ENCODE assay signal across 9 cellular contexts in genomic region chr11:1844221-1845094, GRCh38. TPM values are rescaled to one million over a fixed set of nuclear protein-coding genes. Genes with fewer than 3 reads are reported as not detected.
DNase-seq lines count a peak whose midpoint lies in the region; ATAC-seq and TF ChIP-seq lines count a peak whose summit lies in the region.
"Had no signal": no experiment of that assay in that cellular context is flagged by ENCODE, and none has a peak within 500 bp of the region (broad histone marks: within the 10 kb centered on the region; RNA-seq: fewer than 3 reads in every experiment).

No MANE protein-coding gene starts in this region.

- no peaks in the 10 kb centered on the region for H4K20me1 ChIP-seq in osteoblast (ENCODE audit: insufficient read depth, low read length)

- H3K27me3 ChIP-seq in left lung = no peaks in the 10 kb centered on the region
- H3K27me3 ChIP-seq in stomach = no peaks in the 10 kb centered on the region
- no peaks in the 10 kb centered on the region for H3K27me3 ChIP-seq in osteoblast (ENCODE audit: insufficient read depth, low read length)

- no peak overlapping the region for H3K4me3 ChIP-seq in left lung
- peak overlapping the region in 2 of 4 donors; percentile 5 to 9 for H3K4me3 ChIP-seq in stomach
- no peak overlapping the region for H3K4me3 ChIP-seq in osteoblast (ENCODE audit: insufficient read depth, low read length)

- peak; percentile 24 for DNase-seq in NOMO-1 treated with DMSO at 0.1 percent for 48 hours (lab: John Stamatoyannopoulos, UW; ENCODE audit: unreplicated experiment)
- no peak for DNase-seq in NOMO-1 treated with dmso at 0.1 percent for 144 hours (lab: John Stamatoyannopoulos, UW; ENCODE audit: unreplicated experiment)
- DNase-seq in activated naive CD4-positive, alpha-beta T cell treated with anti-CD3 and anti-CD28 coated beads, Interleukin-2, amount 50 U/mL, for 16 hours = peak; percentile 36
- peak; percentile 89 to 91 for DNase-seq in left lung
- DNase-seq in stomach = no peak
- DNase-seq in midbrain (lab: John Stamatoyannopoulos, UW) = no peak
- DNase-seq in osteoblast (ENCODE audit: insufficient read length, low spot score, missing footprints) = no peak

- H3K9me3 ChIP-seq in left lung (no peaks in the 10 kb centered on the region), stomach (no peaks in the 10 kb centered on the region), osteoblast (ENCODE audit: low read depth, low read length) (no peaks in the 10 kb centered on the region)

- intact Hi-C loops in left lung (cut with DNase I) (no loop called here), stomach (cut with DNase I; ENCODE audit: low total_unique reads) (no loop called here)

- no peak for TF ChIP-seq POLR2A in stomach (IDR thresholded peaks at IDR 0.05)

- WGBS in stomach, 5 donors = 35 to 51% (median 42%) methylated on average over 16 to 23 of the region's 23 CpGs

- H3K4me1 ChIP-seq in left lung = peaks cover 13 to 76% of the 10 kb centered on the region in 2 donors
- H3K4me1 ChIP-seq in stomach = peaks cover 0 to 43% (median 6%) of the 10 kb centered on the region in 4 donors
- no peaks in the 10 kb centered on the region for H3K4me1 ChIP-seq in osteoblast (ENCODE audit: insufficient read depth, low read length)

- TF ChIP-seq CTCF in left lung (IDR thresholded peaks at IDR 0.05) (no peak), stomach (IDR thresholded peaks at IDR 0.05) (no peak), osteoblast (IDR thresholded peaks at IDR 0.05; ENCODE audit: extremely low read depth, low read depth, low read length) (no peak)

- peak; percentile 74 for ATAC-seq in left lung
- no peak for ATAC-seq in HG03460 (IDR thresholded peaks at IDR 0.05; ENCODE audit: unreplicated experiment)

- no peaks in the 10 kb centered on the region for H3K36me3 ChIP-seq in left lung
- no peaks in the 10 kb centered on the region for H3K36me3 ChIP-seq in stomach
- no peaks in the 10 kb centered on the region for H3K36me3 ChIP-seq in osteoblast (ENCODE audit: insufficient read depth, low read length)

- peak overlapping the region; percentile 39 to 78 for H3K27ac ChIP-seq in left lung
- H3K27ac ChIP-seq in stomach = peak overlapping the region; percentile 14 to 62 (median 52)
- no peak overlapping the region for H3K27ac ChIP-seq in osteoblast (ENCODE audit: low read depth, low read length)
- H3K27ac ChIP-seq: 22Rv1 had no signal

- H2AFZ ChIP-seq in osteoblast (ENCODE audit: low read length) = no peak overlapping the region

- no peaks in the 10 kb centered on the region for H3K79me2 ChIP-seq in osteoblast (ENCODE audit: insufficient read depth, low read length)

- H3K4me2 ChIP-seq in osteoblast (ENCODE audit: insufficient read depth, low read length) = no peak overlapping the region

- no peak for TF ChIP-seq EP300 in stomach (IDR thresholded peaks at IDR 0.05)

RNA-seq across cellular contexts. Expression of gene TNNI2, which starts 5.7 kb away (rescaled TPM):
- total RNA-seq in left lung = 1 to 10 TPM; 3.4 to 8.5 TPM
- 1 to 10 TPM in 1 of 5 donors, not detected in 4; 7.2 TPM for total RNA-seq in stomach
- 10 to 100 TPM in 2 of 3 donors, under 1 TPM in 1; 0.93 to 23.4 (median 17.0) TPM for polyA plus RNA-seq in stomach
- not detected in 2 replicates for total RNA-seq in osteoblast

RNA-seq across cellular contexts. Expression of gene LSP1, which starts 8.4 kb away (rescaled TPM):
- 10 to 100 TPM; 29.8 to 76.6 TPM for total RNA-seq in left lung
- 10 to 100 TPM in 4 of 5 donors, 1 to 10 TPM in 1; 9.8 to 78.8 (median 46.8) TPM for total RNA-seq in stomach
- 100 to 1,000 TPM in 2 of 3 donors, 10 to 100 TPM in 1; 29.0 to 239 (median 155) TPM for polyA plus RNA-seq in stomach
- total RNA-seq in osteoblast = 41.0 and 54.6 TPM in 2 replicates

RNA-seq across cellular contexts. Expression of gene SYT8, which starts 9.7 kb away (rescaled TPM):
- total RNA-seq in left lung = 1 to 10 TPM; 6.0 to 8.8 TPM
- 10 to 100 TPM in 1 of 5 donors, 1 to 10 TPM in 1, under 1 TPM in 3; 0.72 to 13.4 (median 0.92) TPM for total RNA-seq in stomach
- 10 to 100 TPM in 1 of 3 donors, 1 to 10 TPM in 2; 1.7 to 77.3 (median 3.7) TPM for polyA plus RNA-seq in stomach
- total RNA-seq in osteoblast = 0.36 and 0.59 TPM in 2 replicates

RNA-seq across cellular contexts. Expression of gene PRR33, which starts 47.2 kb away (rescaled TPM):
- total RNA-seq in left lung (not detected), stomach (not detected), osteoblast (not detected in 2 replicates)
- polyA plus RNA-seq in stomach = under 1 TPM in 1 of 3 donors, not detected in 2; 0.03 TPM

Comparison
In these comparisons a context has a peak if more than half of its experiments do, and no peak if none do; other contexts are left out.
1. DNase-seq: peak in NOMO-1 treated with DMSO at 0.1 percent for 48 hours (single experiment), activated naive CD4-positive, alpha-beta T cell treated with anti-CD3 and anti-CD28 coated beads, Interleukin-2, amount 50 U/mL, for 16 hours (single experiment) and left lung (2 of 2); none in NOMO-1 treated with dmso at 0.1 percent for 144 hours (single experiment), stomach (single experiment), midbrain (single experiment) and osteoblast (single experiment).